In genomic region chr5:181088289-181088688, GRCh38 we compare ENCODE assay signal across 12 cellular contexts. TPM values are rescaled to one million over a fixed set of nuclear protein-coding genes. Genes with fewer than 3 reads are reported as not detected.
DNase-seq lines count a peak whose midpoint lies in the region; ATAC-seq and TF ChIP-seq lines count a peak whose summit lies in the region.
"Had no signal": no experiment of that assay in that cellular context is flagged by ENCODE, and none has a peak within 500 bp of the region (broad histone marks: within the 10 kb centered on the region; RNA-seq: fewer than 3 reads in every experiment).

No MANE protein-coding gene starts in this region.

- TF ChIP-seq POLR2A in GM18505 (IDR thresholded peaks at IDR 0.05; ENCODE audit: borderline replicate concordance, extremely low read depth, insufficient read depth, insufficient read length): no peak

- peaks cover 23% of the 10 kb centered on the region for H3K27me3 ChIP-seq in H7 (ENCODE audit: control insufficient read depth, insufficient read depth, low read length)
- H3K27me3 ChIP-seq in WERI-Rb-1 (ENCODE audit: insufficient read depth, low read depth, severe bottlenecking): peaks cover 6% of the 10 kb centered on the region

- DNase-seq in Caki2 (ENCODE audit: low read depth) (peak; percentile 10), H7 (peak; percentile 59), WERI-Rb-1 (no peak), left lobe of liver (ENCODE audit: low spot score) (no peak), dedifferentiated amniotic fluid mesenchymal stem cell (ENCODE audit: extremely low spot score) (no peak)
- DNase-seq: mesenchymal stem cell; stimulated activated CD4-positive, alpha-beta T cell treated with anti-CD3 and anti-CD28 coated beads, Interleukin-2, amount 100 ng/mL, for 24 hours had no signal

- H3K27ac ChIP-seq in WERI-Rb-1: no peak overlapping the region

- in situ Hi-C loops in Caki2 (cut with HindIII; ENCODE audit: low pct_unique_long_range_greater_than_20kb, low sequenced_read_pairs): no loop called here

- no peaks in the 10 kb centered on the region for H3K9me3 ChIP-seq in WERI-Rb-1 (ENCODE audit: severe bottlenecking)

- no peak overlapping the region for H3K4me3 ChIP-seq in H7 (ENCODE audit: insufficient read depth, low read depth, low read length)
- H3K4me3 ChIP-seq in WERI-Rb-1 (ENCODE audit: low read depth, low read length): no peak overlapping the region

- H3K36me3 ChIP-seq in H7 (replicated peaks; ENCODE audit: control insufficient read depth, insufficient read depth, low read length) (no peaks in the 10 kb centered on the region), WERI-Rb-1 (no peaks in the 10 kb centered on the region)

- peak; percentile 28; the same call in 1 of the 2 replicates for TF ChIP-seq CTCF in WERI-Rb-1 (IDR thresholded peaks at IDR 0.05; ENCODE audit: low read depth, low read length)

- ATAC-seq in left lobe of liver (peak; percentile 39), GM21717 (IDR thresholded peaks at IDR 0.05; ENCODE audit: unreplicated experiment) (no peak), GM21619 (IDR thresholded peaks at IDR 0.05; ENCODE audit: unreplicated experiment) (no peak), GM18505 (IDR thresholded peaks at IDR 0.05; ENCODE audit: unreplicated experiment) (no peak)

RNA-seq across cellular contexts. Expression of gene OR2V1, which starts 42.7 kb away (rescaled TPM):
- not detected in 2 replicates for total RNA-seq in Caki2 (2014; rRNA removed; shearing (Covaris generic); ENCODE audit: low replicate concordance)
- total RNA-seq in H7 (2014; rRNA removed; shearing (Covaris generic)): not detected in 2 replicates
- total RNA-seq in left lobe of liver: not detected
- total RNA-seq: cerebellum, NCI-H460 had no signal

RNA-seq across cellular contexts. Expression of gene BTNL9, which starts 48.2 kb away (rescaled TPM):
- not detected in 2 replicates for total RNA-seq in Caki2 (2014; rRNA removed; shearing (Covaris generic); ENCODE audit: low replicate concordance)
- total RNA-seq in H7 (2014; rRNA removed; shearing (Covaris generic)): 0.31 and 1.1 TPM in 2 replicates
- 8.8 TPM for total RNA-seq in left lobe of liver

RNA-seq across cellular contexts. Expression of gene OR2V2, which starts 59.1 kb away (rescaled TPM):
- total RNA-seq in Caki2 (2014; rRNA removed; shearing (Covaris generic); ENCODE audit: low replicate concordance): not detected in 2 replicates
- total RNA-seq in H7 (2014; rRNA removed; shearing (Covaris generic)): not detected in 2 replicates
- not detected for total RNA-seq in left lobe of liver
- total RNA-seq: cerebellum, NCI-H460 had no signal

Comparison
In these comparisons a context has a peak if more than half of its experiments do, and no peak if none do; other contexts are left out.
1. DNase-seq: peak in Caki2 (single experiment) and H7 (single experiment); none in WERI-Rb-1 (single experiment), left lobe of liver (single experiment) and dedifferentiated amniotic fluid mesenchymal stem cell (single experiment).